1 cellular context compared by ENCODE assay signal in the genomic region with DNA sequence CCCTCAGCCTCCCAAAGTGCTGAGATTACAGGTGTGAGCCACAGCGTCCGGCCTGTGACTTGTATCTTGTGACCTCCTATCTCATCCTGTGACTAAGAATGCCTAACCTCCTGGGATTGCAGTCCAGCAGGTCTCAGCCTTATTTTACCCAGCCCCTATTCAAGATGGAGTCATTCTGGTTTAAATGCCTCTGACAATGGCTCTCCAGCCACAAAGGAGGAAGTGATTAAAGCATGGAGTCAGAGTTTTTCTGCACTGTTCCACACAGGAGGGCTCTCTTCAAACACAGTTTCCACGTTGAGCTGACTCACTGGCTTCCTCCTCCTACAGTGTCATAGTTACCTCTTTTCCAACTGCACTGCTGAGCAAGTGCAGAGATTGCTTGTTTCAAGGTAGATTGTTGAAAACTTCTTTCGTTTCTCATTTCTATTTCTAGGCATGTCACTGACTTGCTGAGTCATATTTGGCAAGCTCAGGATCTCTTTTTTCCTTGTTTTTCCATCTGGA.
TF ChIP-seq lines count a peak whose summit lies in the region.

No MANE protein-coding gene starts in this region.

TF ChIP-seq in K562, 482 proteins besides CTCF, POLR2A, EP300 and RAD21 (continued from another document):
- TF ChIP-seq YY1 (IDR thresholded peaks at IDR 0.05; ENCODE audit: borderline replicate concordance in 1 of 3, control insufficient read depth in 1 of 3, extremely low read depth in 1 of 3, insufficient read depth in 3 of 3, insufficient read length in 1 of 3, insufficient replicate concordance in 2 of 3, low read depth in 1 of 3, low read length in 2 of 3), result peak in 1 of 3 experiments; percentile 14
- TF ChIP-seq NFYB (IDR thresholded peaks at IDR 0.05; ENCODE audit: extremely low read depth, insufficient read length), result no peak
- TF ChIP-seq, protein P1, sequence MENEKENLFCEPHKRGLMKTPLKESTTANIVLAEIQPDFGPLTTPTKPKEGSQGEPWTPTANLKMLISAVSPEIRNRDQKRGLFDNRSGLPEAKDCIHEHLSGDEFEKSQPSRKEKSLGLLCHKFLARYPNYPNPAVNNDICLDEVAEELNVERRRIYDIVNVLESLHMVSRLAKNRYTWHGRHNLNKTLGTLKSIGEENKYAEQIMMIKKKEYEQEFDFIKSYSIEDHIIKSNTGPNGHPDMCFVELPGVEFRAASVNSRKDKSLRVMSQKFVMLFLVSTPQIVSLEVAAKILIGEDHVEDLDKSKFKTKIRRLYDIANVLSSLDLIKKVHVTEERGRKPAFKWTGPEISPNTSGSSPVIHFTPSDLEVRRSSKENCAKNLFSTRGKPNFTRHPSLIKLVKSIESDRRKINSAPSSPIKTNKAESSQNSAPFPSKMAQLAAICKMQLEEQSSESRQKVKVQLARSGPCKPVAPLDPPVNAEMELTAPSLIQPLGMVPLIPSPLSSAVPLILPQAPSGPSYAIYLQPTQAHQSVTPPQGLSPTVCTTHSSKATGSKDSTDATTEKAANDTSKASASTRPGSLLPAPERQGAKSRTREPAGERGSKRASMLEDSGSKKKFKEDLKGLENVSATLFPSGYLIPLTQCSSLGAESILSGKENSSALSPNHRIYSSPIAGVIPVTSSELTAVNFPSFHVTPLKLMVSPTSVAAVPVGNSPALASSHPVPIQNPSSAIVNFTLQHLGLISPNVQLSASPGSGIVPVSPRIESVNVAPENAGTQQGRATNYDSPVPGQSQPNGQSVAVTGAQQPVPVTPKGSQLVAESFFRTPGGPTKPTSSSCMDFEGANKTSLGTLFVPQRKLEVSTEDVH (IDR thresholded peaks at IDR 0.05; ENCODE audit: low read depth, partially characterized antibody), result no peak
- TF ChIP-seq THRAP3 (IDR thresholded peaks at IDR 0.05; ENCODE audit: borderline replicate concordance), result no peak
- TF ChIP-seq TEAD1 (CRISPR knock-in tag; IDR thresholded peaks at IDR 0.05), result 0 out of 4 replicates have a peak, but pooled peaks of 1 of the 2 experiments have one; percentile 43
- TF ChIP-seq KAT7 (CRISPR knock-in tag; IDR thresholded peaks at IDR 0.05; ENCODE audit: borderline replicate concordance), result no peak
- TF ChIP-seq NCOA6 (IDR thresholded peaks at IDR 0.05), result no peak
- peak; percentile 43; the same call in 1 of the 2 replicates for TF ChIP-seq NFE2 (IDR thresholded peaks at IDR 0.05; ENCODE audit: low read depth)
- TF ChIP-seq, protein P2, sequence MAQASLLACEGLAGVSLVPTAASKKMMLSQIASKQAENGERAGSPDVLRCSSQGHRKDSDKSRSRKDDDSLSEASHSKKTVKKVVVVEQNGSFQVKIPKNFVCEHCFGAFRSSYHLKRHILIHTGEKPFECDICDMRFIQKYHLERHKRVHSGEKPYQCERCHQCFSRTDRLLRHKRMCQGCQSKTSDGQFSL (CRISPR knock-in tag; IDR thresholded peaks at IDR 0.05), result peak; percentile 46; the same call in 1 of the 2 replicates
- TF ChIP-seq, protein P2 (tag; IDR thresholded peaks at IDR 0.05), result no peak
- no peak for TF ChIP-seq ZNF24 (IDR thresholded peaks at IDR 0.05)
- 0 out of 2 replicates have a peak, but pooled peaks have one; percentile 22 for TF ChIP-seq PYGO2 (tag; IDR thresholded peaks at IDR 0.05)
- TF ChIP-seq, protein P3, sequence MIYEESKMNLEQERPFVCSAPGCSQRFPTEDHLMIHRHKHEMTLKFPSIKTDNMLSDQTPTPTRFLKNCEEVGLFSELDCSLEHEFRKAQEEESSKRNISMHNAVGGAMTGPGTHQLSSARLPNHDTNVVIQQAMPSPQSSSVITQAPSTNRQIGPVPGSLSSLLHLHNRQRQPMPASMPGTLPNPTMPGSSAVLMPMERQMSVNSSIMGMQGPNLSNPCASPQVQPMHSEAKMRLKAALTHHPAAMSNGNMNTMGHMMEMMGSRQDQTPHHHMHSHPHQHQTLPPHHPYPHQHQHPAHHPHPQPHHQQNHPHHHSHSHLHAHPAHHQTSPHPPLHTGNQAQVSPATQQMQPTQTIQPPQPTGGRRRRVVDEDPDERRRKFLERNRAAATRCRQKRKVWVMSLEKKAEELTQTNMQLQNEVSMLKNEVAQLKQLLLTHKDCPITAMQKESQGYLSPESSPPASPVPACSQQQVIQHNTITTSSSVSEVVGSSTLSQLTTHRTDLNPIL (CRISPR knock-in tag; IDR thresholded peaks at IDR 0.05), result no peak
- no peak for TF ChIP-seq FUS (optimal IDR thresholded peaks at IDR 0.05; ENCODE audit: low read depth, low read length)
- TF ChIP-seq, protein P4, sequence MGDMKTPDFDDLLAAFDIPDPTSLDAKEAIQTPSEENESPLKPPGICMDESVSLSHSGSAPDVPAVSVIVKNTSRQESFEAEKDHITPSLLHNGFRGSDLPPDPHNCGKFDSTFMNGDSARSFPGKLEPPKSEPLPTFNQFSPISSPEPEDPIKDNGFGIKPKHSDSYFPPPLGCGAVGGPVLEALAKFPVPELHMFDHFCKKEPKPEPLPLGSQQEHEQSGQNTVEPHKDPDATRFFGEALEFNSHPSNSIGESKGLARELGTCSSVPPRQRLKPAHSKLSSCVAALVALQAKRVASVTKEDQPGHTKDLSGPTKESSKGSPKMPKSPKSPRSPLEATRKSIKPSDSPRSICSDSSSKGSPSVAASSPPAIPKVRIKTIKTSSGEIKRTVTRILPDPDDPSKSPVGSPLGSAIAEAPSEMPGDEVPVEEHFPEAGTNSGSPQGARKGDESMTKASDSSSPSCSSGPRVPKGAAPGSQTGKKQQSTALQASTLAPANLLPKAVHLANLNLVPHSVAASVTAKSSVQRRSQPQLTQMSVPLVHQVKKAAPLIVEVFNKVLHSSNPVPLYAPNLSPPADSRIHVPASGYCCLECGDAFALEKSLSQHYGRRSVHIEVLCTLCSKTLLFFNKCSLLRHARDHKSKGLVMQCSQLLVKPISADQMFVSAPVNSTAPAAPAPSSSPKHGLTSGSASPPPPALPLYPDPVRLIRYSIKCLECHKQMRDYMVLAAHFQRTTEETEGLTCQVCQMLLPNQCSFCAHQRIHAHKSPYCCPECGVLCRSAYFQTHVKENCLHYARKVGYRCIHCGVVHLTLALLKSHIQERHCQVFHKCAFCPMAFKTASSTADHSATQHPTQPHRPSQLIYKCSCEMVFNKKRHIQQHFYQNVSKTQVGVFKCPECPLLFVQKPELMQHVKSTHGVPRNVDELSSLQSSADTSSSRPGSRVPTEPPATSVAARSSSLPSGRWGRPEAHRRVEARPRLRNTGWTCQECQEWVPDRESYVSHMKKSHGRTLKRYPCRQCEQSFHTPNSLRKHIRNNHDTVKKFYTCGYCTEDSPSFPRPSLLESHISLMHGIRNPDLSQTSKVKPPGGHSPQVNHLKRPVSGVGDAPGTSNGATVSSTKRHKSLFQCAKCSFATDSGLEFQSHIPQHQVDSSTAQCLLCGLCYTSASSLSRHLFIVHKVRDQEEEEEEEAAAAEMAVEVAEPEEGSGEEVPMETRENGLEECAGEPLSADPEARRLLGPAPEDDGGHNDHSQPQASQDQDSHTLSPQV (IDR thresholded peaks at IDR 0.05), result peak; percentile 43; the same call in 1 of the 2 replicates
- TF ChIP-seq ZNF175 (CRISPR knock-in tag; IDR thresholded peaks at IDR 0.05; ENCODE audit: low read depth), result peak; percentile 67; the same call in 1 of the 2 replicates
- TF ChIP-seq, protein P5, sequence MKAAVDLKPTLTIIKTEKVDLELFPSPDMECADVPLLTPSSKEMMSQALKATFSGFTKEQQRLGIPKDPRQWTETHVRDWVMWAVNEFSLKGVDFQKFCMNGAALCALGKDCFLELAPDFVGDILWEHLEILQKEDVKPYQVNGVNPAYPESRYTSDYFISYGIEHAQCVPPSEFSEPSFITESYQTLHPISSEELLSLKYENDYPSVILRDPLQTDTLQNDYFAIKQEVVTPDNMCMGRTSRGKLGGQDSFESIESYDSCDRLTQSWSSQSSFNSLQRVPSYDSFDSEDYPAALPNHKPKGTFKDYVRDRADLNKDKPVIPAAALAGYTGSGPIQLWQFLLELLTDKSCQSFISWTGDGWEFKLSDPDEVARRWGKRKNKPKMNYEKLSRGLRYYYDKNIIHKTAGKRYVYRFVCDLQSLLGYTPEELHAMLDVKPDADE (conservative IDR thresholded peaks at IDR 0.05; ENCODE audit: control insufficient read depth, low read depth, low read length), result no peak
- TF ChIP-seq KLF13 (tag; IDR thresholded peaks at IDR 0.05; ENCODE audit: borderline replicate concordance, low read depth), result no peak
- peak; percentile 55; the same call in 1 of the 2 replicates for TF ChIP-seq ZNF41 (CRISPR knock-in tag; conservative IDR thresholded peaks at IDR 0.05)
- peak; percentile 51; the same call in 1 of the 2 replicates for TF ChIP-seq ZNF766 (CRISPR knock-in tag; conservative IDR thresholded peaks at IDR 0.05)
- peak; percentile 48; the same call in 1 of the 2 replicates for TF ChIP-seq BACH1 (tag; IDR thresholded peaks at IDR 0.05)
- TF ChIP-seq FOSL1 (tag; conservative IDR thresholded peaks at IDR 0.05), result peak; percentile 52; the same call in 1 of the 2 replicates
- TF ChIP-seq, protein P6, sequence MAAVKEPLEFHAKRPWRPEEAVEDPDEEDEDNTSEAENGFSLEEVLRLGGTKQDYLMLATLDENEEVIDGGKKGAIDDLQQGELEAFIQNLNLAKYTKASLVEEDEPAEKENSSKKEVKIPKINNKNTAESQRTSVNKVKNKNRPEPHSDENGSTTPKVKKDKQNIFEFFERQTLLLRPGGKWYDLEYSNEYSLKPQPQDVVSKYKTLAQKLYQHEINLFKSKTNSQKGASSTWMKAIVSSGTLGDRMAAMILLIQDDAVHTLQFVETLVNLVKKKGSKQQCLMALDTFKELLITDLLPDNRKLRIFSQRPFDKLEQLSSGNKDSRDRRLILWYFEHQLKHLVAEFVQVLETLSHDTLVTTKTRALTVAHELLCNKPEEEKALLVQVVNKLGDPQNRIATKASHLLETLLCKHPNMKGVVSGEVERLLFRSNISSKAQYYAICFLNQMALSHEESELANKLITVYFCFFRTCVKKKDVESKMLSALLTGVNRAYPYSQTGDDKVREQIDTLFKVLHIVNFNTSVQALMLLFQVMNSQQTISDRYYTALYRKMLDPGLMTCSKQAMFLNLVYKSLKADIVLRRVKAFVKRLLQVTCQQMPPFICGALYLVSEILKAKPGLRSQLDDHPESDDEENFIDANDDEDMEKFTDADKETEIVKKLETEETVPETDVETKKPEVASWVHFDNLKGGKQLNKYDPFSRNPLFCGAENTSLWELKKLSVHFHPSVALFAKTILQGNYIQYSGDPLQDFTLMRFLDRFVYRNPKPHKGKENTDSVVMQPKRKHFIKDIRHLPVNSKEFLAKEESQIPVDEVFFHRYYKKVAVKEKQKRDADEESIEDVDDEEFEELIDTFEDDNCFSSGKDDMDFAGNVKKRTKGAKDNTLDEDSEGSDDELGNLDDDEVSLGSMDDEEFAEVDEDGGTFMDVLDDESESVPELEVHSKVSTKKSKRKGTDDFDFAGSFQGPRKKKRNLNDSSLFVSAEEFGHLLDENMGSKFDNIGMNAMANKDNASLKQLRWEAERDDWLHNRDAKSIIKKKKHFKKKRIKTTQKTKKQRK (IDR thresholded peaks at IDR 0.05; ENCODE audit: borderline replicate concordance, low read depth, low read length), result no peak
- TF ChIP-seq, protein P7, sequence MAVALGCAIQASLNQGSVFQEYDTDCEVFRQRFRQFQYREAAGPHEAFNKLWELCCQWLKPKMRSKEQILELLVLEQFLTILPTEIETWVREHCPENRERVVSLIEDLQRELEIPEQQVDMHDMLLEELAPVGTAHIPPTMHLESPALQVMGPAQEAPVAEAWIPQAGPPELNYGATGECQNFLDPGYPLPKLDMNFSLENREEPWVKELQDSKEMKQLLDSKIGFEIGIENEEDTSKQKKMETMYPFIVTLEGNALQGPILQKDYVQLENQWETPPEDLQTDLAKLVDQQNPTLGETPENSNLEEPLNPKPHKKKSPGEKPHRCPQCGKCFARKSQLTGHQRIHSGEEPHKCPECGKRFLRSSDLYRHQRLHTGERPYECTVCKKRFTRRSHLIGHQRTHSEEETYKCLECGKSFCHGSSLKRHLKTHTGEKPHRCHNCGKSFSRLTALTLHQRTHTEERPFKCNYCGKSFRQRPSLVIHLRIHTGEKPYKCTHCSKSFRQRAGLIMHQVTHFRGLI (CRISPR knock-in tag; IDR thresholded peaks at IDR 0.05), result peak; percentile 50; the same call in 1 of the 2 replicates
- TF ChIP-seq, protein P8, sequence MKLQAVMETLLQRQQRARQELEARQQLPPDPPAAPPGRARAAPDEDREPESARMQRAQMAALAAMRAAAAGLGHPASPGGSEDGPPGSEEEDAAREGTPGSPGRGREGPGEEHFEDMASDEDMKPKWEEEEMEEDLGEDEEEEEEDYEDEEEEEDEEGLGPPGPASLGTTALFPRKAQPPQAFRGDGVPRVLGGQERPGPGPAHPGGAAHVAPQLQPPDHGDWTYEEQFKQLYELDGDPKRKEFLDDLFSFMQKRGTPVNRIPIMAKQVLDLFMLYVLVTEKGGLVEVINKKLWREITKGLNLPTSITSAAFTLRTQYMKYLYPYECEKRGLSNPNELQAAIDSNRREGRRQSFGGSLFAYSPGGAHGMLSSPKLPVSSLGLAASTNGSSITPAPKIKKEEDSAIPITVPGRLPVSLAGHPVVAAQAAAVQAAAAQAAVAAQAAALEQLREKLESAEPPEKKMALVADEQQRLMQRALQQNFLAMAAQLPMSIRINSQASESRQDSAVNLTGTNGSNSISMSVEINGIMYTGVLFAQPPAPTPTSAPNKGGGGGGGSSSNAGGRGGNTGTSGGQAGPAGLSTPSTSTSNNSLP (IDR thresholded peaks at IDR 0.05; ENCODE audit: borderline replicate concordance, low read depth, low read length), result no peak
- 0 out of 2 replicates have a peak, but pooled peaks have one; percentile 23 for TF ChIP-seq MAFG (tag; conservative IDR thresholded peaks at IDR 0.05)
- TF ChIP-seq, protein P9, sequence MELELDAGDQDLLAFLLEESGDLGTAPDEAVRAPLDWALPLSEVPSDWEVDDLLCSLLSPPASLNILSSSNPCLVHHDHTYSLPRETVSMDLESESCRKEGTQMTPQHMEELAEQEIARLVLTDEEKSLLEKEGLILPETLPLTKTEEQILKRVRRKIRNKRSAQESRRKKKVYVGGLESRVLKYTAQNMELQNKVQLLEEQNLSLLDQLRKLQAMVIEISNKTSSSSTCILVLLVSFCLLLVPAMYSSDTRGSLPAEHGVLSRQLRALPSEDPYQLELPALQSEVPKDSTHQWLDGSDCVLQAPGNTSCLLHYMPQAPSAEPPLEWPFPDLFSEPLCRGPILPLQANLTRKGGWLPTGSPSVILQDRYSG (tag; conservative IDR thresholded peaks at IDR 0.05; ENCODE audit: low read depth), result 0 out of 2 replicates have a peak, but pooled peaks have one; percentile 33
- no peak for TF ChIP-seq ZNF239 (CRISPR knock-in tag; IDR thresholded peaks at IDR 0.05)
- TF ChIP-seq, protein P10, sequence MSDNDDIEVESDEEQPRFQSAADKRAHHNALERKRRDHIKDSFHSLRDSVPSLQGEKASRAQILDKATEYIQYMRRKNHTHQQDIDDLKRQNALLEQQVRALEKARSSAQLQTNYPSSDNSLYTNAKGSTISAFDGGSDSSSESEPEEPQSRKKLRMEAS (CRISPR knock-in tag; IDR thresholded peaks at IDR 0.05), result no peak
- TF ChIP-seq, protein P11, sequence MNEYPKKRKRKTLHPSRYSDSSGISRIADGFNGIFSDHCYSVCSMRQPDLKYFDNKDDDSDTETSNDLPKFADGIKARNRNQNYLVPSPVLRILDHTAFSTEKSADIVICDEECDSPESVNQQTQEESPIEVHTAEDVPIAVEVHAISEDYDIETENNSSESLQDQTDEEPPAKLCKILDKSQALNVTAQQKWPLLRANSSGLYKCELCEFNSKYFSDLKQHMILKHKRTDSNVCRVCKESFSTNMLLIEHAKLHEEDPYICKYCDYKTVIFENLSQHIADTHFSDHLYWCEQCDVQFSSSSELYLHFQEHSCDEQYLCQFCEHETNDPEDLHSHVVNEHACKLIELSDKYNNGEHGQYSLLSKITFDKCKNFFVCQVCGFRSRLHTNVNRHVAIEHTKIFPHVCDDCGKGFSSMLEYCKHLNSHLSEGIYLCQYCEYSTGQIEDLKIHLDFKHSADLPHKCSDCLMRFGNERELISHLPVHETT (CRISPR knock-in tag; conservative IDR thresholded peaks at IDR 0.05 in 1 of 2, IDR thresholded peaks at IDR 0.05 in 1 of 2), result peak in 1 of 2 experiments; percentile 66; a peak in 1 of 4 replicates
